ENCODE assay signal across 12 cellular contexts in genomic region chr11:114091791-114092397, GRCh38. TPM values are rescaled to one million over a fixed set of nuclear protein-coding genes. Genes with fewer than 3 reads are reported as not detected.
A peak's percentile ranks its signal among the peaks of the same experiment; 100 is the strongest.
DNase-seq lines count a peak whose midpoint lies in the region; ATAC-seq and TF ChIP-seq lines count a peak whose summit lies in the region.
"Had no signal": no experiment of that assay in that cellular context is flagged by ENCODE, and none has a peak within 500 bp of the region (broad histone marks: within the 10 kb centered on the region; RNA-seq: fewer than 3 reads in every experiment).

No MANE protein-coding gene starts in this region.

- TF ChIP-seq EP300 in stomach (IDR thresholded peaks at IDR 0.05) = no peak

- H4K8ac ChIP-seq in mesenchymal stem cell (ENCODE audit: low read length) = peak overlapping the region; percentile 99

- intact Hi-C loops in stomach (cut with DNase I; ENCODE audit: low total_unique reads) = no loop called here

- 47% methylated on average over 11 of the region's 15 CpGs for WGBS in mesenchymal stem cell
- WGBS in stomach, 5 donors = 58 to 67% (median 65%) methylated on average over 15 of the region's 15 CpGs

- no peak overlapping the region for H3K4me2 ChIP-seq in mesenchymal stem cell (ENCODE audit: low read length, poor library complexity, severe bottlenecking)

- H3K36me3 ChIP-seq in HUES48 (ENCODE audit: control insufficient read depth, insufficient read depth, low read length) = no peaks in the 10 kb centered on the region
- H3K36me3 ChIP-seq in mesenchymal stem cell (ENCODE audit: control insufficient read depth in 1 of 2, insufficient read depth in 2 of 2, low read depth in 1 of 2, low read length in 2 of 2) = no peaks in the 10 kb centered on the region
- H3K36me3 ChIP-seq in stomach = peaks cover 16 to 55% (median 46%) of the 10 kb centered on the region in 4 donors

- peak overlapping the region; percentile 74 to 96 for H2BK12ac ChIP-seq in mesenchymal stem cell (ENCODE audit: low read length in 2 of 2)

- peak overlapping the region; percentile 91 for H2BK120ac ChIP-seq in mesenchymal stem cell (ENCODE audit: low read depth, low read length)

- peak overlapping the region; percentile 81 to 96 for H3K4ac ChIP-seq in mesenchymal stem cell (ENCODE audit: low read depth in 1 of 2, low read length in 2 of 2)

- peak overlapping the region; percentile 94 to 96 for H3K18ac ChIP-seq in mesenchymal stem cell (ENCODE audit: low read depth in 1 of 2, low read length in 2 of 2)

- H3K9ac ChIP-seq in HUES48 (ENCODE audit: low read depth, low read length) (no peak overlapping the region), mesenchymal stem cell (ENCODE audit: low read length) (no peak overlapping the region)

- H2AK5ac ChIP-seq in mesenchymal stem cell (ENCODE audit: low read length, severe bottlenecking) = no peak overlapping the region

- H3K27ac ChIP-seq in HUES48 (ENCODE audit: low read depth, low read length) = peak overlapping the region; percentile 64
- H3K27ac ChIP-seq in coronary artery = peak overlapping the region; percentile 43 to 79
- H3K27ac ChIP-seq in mesenchymal stem cell (ENCODE audit: low read length, poor library complexity, severe bottlenecking) = no peak overlapping the region
- peak overlapping the region in 4 of 5 donors; percentile 18 to 69 (median 54) for H3K27ac ChIP-seq in stomach

- H4K91ac ChIP-seq in mesenchymal stem cell (ENCODE audit: low read length) = peak overlapping the region; percentile 98

- peak overlapping the region; percentile 68 for H2AFZ ChIP-seq in mesenchymal stem cell (ENCODE audit: low read depth, low read length)

- DNase-seq in coronary artery (ENCODE audit: low spot score) = no peak
- DNase-seq in mesenchymal stem cell = peak; percentile 40
- DNase-seq in stomach = no peak
- no peak for DNase-seq in NCI-H1048 (lab: John Stamatoyannopoulos, UW)
- DNase-seq in NCI-H2107 (lab: John Stamatoyannopoulos, UW) = no peak
- DNase-seq: COR-L47, HCEC 1CT, NCI-H2171 treated with DMSO at 0.1 percent for 48 hours, T1000 had no signal

- no peak for TF ChIP-seq POLR2A in stomach (IDR thresholded peaks at IDR 0.05)

- peaks cover 4% of the 10 kb centered on the region; the same call in 1 of the 2 replicates for H3K27me3 ChIP-seq in HUES48 (ENCODE audit: control insufficient read depth, insufficient read depth, low read length)
- peaks cover 23 to 40% of the 10 kb centered on the region in 2 experiments for H3K27me3 ChIP-seq in mesenchymal stem cell (ENCODE audit: control insufficient read depth in 1 of 2, insufficient read depth in 1 of 2, low read length in 2 of 2)
- H3K27me3 ChIP-seq in stomach = no peaks in the 10 kb centered on the region

- no peaks in the 10 kb centered on the region for H3K79me1 ChIP-seq in mesenchymal stem cell (replicated peaks; ENCODE audit: low read length, poor library complexity, severe bottlenecking)

- H2BK15ac ChIP-seq in mesenchymal stem cell (ENCODE audit: low read depth, poor library complexity, severe bottlenecking) = peak overlapping the region; percentile 93

- H3K14ac ChIP-seq in mesenchymal stem cell (ENCODE audit: low read length in 2 of 2) = peak overlapping the region in 1 of 2 experiments; percentile 91

- H3K9me3 ChIP-seq in HUES48 (ENCODE audit: control insufficient read depth, insufficient read depth, low read length) (no peaks in the 10 kb centered on the region), mesenchymal stem cell (ENCODE audit: control insufficient read depth, low read length) (no peaks in the 10 kb centered on the region), stomach (no peaks in the 10 kb centered on the region)

- H3K4me1 ChIP-seq in HUES48 (ENCODE audit: control insufficient read depth, insufficient read depth, low read length) (0 out of 2 replicates have a peak, but pooled peaks cover 4% of the 10 kb centered on the region), mesenchymal stem cell (ENCODE audit: control insufficient read depth, insufficient read depth, low read depth, low read length) (no peaks in the 10 kb centered on the region), stomach (peaks cover 66 to 97% (median 84%) of the 10 kb centered on the region in 4 donors)

- H3K4me3 ChIP-seq in HUES48 (ENCODE audit: low read depth, low read length) = no peak overlapping the region
- H3K4me3 ChIP-seq in coronary artery = peak overlapping the region; percentile 62
- H3K4me3 ChIP-seq in mesenchymal stem cell (ENCODE audit: insufficient read depth in 1 of 2, low read depth in 1 of 2, low read length in 2 of 2) = no peak overlapping the region
- H3K4me3 ChIP-seq in stomach = peak overlapping the region in 1 of 4 donors; percentile 31

- peak overlapping the region in 1 of 2 experiments; percentile 99 for H3K23ac ChIP-seq in mesenchymal stem cell (ENCODE audit: low read length in 2 of 2)

- TF ChIP-seq CTCF in coronary artery (IDR thresholded peaks at IDR 0.05) (no peak), stomach (IDR thresholded peaks at IDR 0.05) (no peak)

- H2BK5ac ChIP-seq in mesenchymal stem cell (ENCODE audit: low read depth, low read length, poor library complexity, severe bottlenecking) = no peak overlapping the region

- ATAC-seq in GM21381 (IDR thresholded peaks at IDR 0.05; ENCODE audit: unreplicated experiment) (no peak), SK-N-SH treated with all-trans-retinoic acid at 6 μM for 48 hours (no peak)

TF ChIP-seq in SK-N-SH treated with all-trans-retinoic acid at 6 μM for 48 hours, 23 proteins besides CTCF, POLR2A, EP300 and RAD21:
- TF ChIP-seq SNAI2 (CRISPR knock-in tag; IDR thresholded peaks at IDR 0.05) (no peak), ISL1 (CRISPR knock-in tag; IDR thresholded peaks at IDR 0.05) (no peak), PPARA (CRISPR knock-in tag; IDR thresholded peaks at IDR 0.05; ENCODE audit: borderline replicate concordance) (no peak), TOX (CRISPR knock-in tag; IDR thresholded peaks at IDR 0.05; ENCODE audit: borderline replicate concordance) (no peak), OSR1 (CRISPR knock-in tag; IDR thresholded peaks at IDR 0.05) (no peak), GLIS3 (CRISPR knock-in tag; IDR thresholded peaks at IDR 0.05) (no peak), CREB5 (CRISPR knock-in tag; IDR thresholded peaks at IDR 0.05; ENCODE audit: low read depth) (no peak), ZNF8 (CRISPR knock-in tag; IDR thresholded peaks at IDR 0.05) (no peak), PATZ1 (CRISPR knock-in tag; IDR thresholded peaks at IDR 0.05; ENCODE audit: borderline replicate concordance) (no peak), CSDC2 (CRISPR knock-in tag; IDR thresholded peaks at IDR 0.05) (no peak)

RNA-seq across cellular contexts. Expression of gene ZBTB16, which starts 32.4 kb away (rescaled TPM):
- polyA plus RNA-seq in mesenchymal stem cell (2013, experiment 1 of 2) = 2.4 TPM
- 2.1 TPM for polyA plus RNA-seq in mesenchymal stem cell (2013, experiment 2 of 2)
- total RNA-seq in stomach = 100 to 1,000 TPM in 3 of 5 donors, 10 to 100 TPM in 2; 30.1 to 318 (median 137) TPM
- 10 to 100 TPM in 2 of 3 donors, 1 to 10 TPM in 1; 7.9 to 22.5 (median 19.1) TPM for polyA plus RNA-seq in stomach
